Comparison of ENCODE assay signal across 10 cellular contexts in the genomic region with DNA sequence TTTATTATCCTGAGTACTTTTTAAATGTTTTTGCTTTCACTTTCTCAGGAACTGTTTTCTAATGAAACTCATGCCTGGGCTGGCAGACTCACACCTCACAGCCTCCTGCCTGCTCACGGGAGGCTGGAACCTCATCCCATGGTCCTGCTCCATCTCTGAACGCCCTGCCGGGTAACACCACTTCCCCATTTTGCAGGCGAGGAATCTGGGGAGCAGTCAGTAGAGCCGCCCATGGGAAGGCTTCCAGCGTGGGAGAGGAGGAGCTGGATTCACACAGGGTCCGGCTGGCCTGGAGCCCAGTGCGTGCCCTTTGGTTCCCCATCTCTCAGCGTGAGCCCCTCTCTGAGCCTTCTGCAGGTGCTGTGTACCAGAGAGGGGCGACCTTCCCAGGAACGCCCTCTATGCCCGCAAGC. TPM values are rescaled to one million over a fixed set of nuclear protein-coding genes. Genes with fewer than 3 reads are reported as not detected.
DNase-seq lines count a peak whose midpoint lies in the region; ATAC-seq and TF ChIP-seq lines count a peak whose summit lies in the region.
"Had no signal": no experiment of that assay in that cellular context is flagged by ENCODE, and none has a peak within 500 bp of the region (broad histone marks: within the 10 kb centered on the region; RNA-seq: fewer than 3 reads in every experiment).

No MANE protein-coding gene starts in this region.

- TF ChIP-seq EP300 in upper lobe of left lung (IDR thresholded peaks at IDR 0.05) = no peak

- H3K4me3 ChIP-seq in muscle layer of duodenum (ENCODE audit: low read depth in 1 of 2, low read length in 2 of 2) = peak overlapping the region; percentile 26 to 44
- H3K4me3 ChIP-seq in upper lobe of left lung = peak overlapping the region in 3 of 4 donors; percentile 8 to 36 (median 28)
- H3K4me3 ChIP-seq: A549, smooth muscle cell had no signal

- no peaks in the 10 kb centered on the region for H3K27me3 Mint-ChIP-seq in activated naive CD8-positive, alpha-beta T cell treated with anti-CD3 and anti-CD28 coated beads, Interleukin-2, amount 10 ng/mL, durations not matched to agents 7 days and 5 days
- peaks cover 2% of the 10 kb centered on the region for H3K27me3 Mint-ChIP-seq in activated naive CD8-positive, alpha-beta T cell treated with anti-CD3 and anti-CD28 coated beads, Interleukin-2, amount 50 U/mL, for 24 hours
- no peaks in the 10 kb centered on the region for H3K27me3 Mint-ChIP-seq in effector memory CD8-positive, alpha-beta T cell

- no peak for TF ChIP-seq POLR2A in upper lobe of left lung (IDR thresholded peaks at IDR 0.05)

- H3K36me3 Mint-ChIP-seq in activated naive CD8-positive, alpha-beta T cell treated with anti-CD3 and anti-CD28 coated beads, Interleukin-2, amount 10 ng/mL, durations not matched to agents 7 days and 5 days = no peaks in the 10 kb centered on the region
- no peaks in the 10 kb centered on the region for H3K36me3 Mint-ChIP-seq in activated naive CD8-positive, alpha-beta T cell treated with anti-CD3 and anti-CD28 coated beads, Interleukin-2, amount 50 U/mL, for 24 hours (ENCODE audit: low read depth)
- peaks cover 2% of the 10 kb centered on the region for H3K36me3 Mint-ChIP-seq in effector memory CD8-positive, alpha-beta T cell (ENCODE audit: insufficient read depth)

- TF ChIP-seq CTCF in upper lobe of left lung (IDR thresholded peaks at IDR 0.05) = no peak

- no peaks in the 10 kb centered on the region for H3K9me3 Mint-ChIP-seq in activated naive CD8-positive, alpha-beta T cell treated with anti-CD3 and anti-CD28 coated beads, Interleukin-2, amount 10 ng/mL, durations not matched to agents 7 days and 5 days
- H3K9me3 Mint-ChIP-seq in activated naive CD8-positive, alpha-beta T cell treated with anti-CD3 and anti-CD28 coated beads, Interleukin-2, amount 50 U/mL, for 24 hours = no peaks in the 10 kb centered on the region
- no peaks in the 10 kb centered on the region for H3K9me3 Mint-ChIP-seq in effector memory CD8-positive, alpha-beta T cell

- H3K4me3 Mint-ChIP-seq in activated naive CD8-positive, alpha-beta T cell treated with anti-CD3 and anti-CD28 coated beads, Interleukin-2, amount 10 ng/mL, durations not matched to agents 7 days and 5 days = peak overlapping the region; percentile 19
- no peak overlapping the region for H3K4me3 Mint-ChIP-seq in activated naive CD8-positive, alpha-beta T cell treated with anti-CD3 and anti-CD28 coated beads, Interleukin-2, amount 50 U/mL, for 24 hours
- peak overlapping the region; percentile 45 to 46 for H3K4me3 Mint-ChIP-seq in effector memory CD8-positive, alpha-beta T cell

- H3K27me3 ChIP-seq in muscle layer of duodenum (ENCODE audit: low read depth, low read length) = no peaks in the 10 kb centered on the region
- no peaks in the 10 kb centered on the region for H3K27me3 ChIP-seq in upper lobe of left lung

- H3K4me1 ChIP-seq in muscle layer of duodenum (ENCODE audit: control insufficient read depth in 1 of 2, insufficient read depth in 2 of 2, low read length in 2 of 2) (peaks cover 5 to 20% of the 10 kb centered on the region in 2 donors), upper lobe of left lung (peaks cover 33 to 47% (median 41%) of the 10 kb centered on the region in 4 donors)

- H3K27ac ChIP-seq in muscle layer of duodenum (ENCODE audit: low read length) (no peak overlapping the region), upper lobe of left lung (peak overlapping the region; percentile 69 to 80 (median 76))
- H3K27ac ChIP-seq: A549 had no signal

- 21 to 28% methylated on average over 12 of the region's 12 CpGs for WGBS in upper lobe of left lung, 2 donors

- peaks cover 9% of the 10 kb centered on the region for H3K4me1 Mint-ChIP-seq in activated naive CD8-positive, alpha-beta T cell treated with anti-CD3 and anti-CD28 coated beads, Interleukin-2, amount 10 ng/mL, durations not matched to agents 7 days and 5 days
- peaks cover 3% of the 10 kb centered on the region for H3K4me1 Mint-ChIP-seq in activated naive CD8-positive, alpha-beta T cell treated with anti-CD3 and anti-CD28 coated beads, Interleukin-2, amount 50 U/mL, for 24 hours
- H3K4me1 Mint-ChIP-seq in effector memory CD8-positive, alpha-beta T cell (ENCODE audit: low read depth in 2 of 2) = peaks cover 3 to 19% of the 10 kb centered on the region in 2 donors

- peak overlapping the region; percentile 48 for H3K27ac Mint-ChIP-seq in activated naive CD8-positive, alpha-beta T cell treated with anti-CD3 and anti-CD28 coated beads, Interleukin-2, amount 10 ng/mL, durations not matched to agents 7 days and 5 days
- H3K27ac Mint-ChIP-seq in activated naive CD8-positive, alpha-beta T cell treated with anti-CD3 and anti-CD28 coated beads, Interleukin-2, amount 50 U/mL, for 24 hours = no peak overlapping the region
- peak overlapping the region; percentile 71 to 89 for H3K27ac Mint-ChIP-seq in effector memory CD8-positive, alpha-beta T cell

- H3K36me3 ChIP-seq in muscle layer of duodenum (ENCODE audit: control insufficient read depth in 1 of 2, insufficient read depth in 2 of 2, low read length in 2 of 2) (no peaks in the 10 kb centered on the region), upper lobe of left lung (peaks cover 0 to 5% (median 0%) of the 10 kb centered on the region in 4 donors)

- H3K9me3 ChIP-seq in muscle layer of duodenum (ENCODE audit: control insufficient read depth in 1 of 2, low read length in 2 of 2) = no peaks in the 10 kb centered on the region
- no peaks in the 10 kb centered on the region for H3K9me3 ChIP-seq in upper lobe of left lung
- H3K9me3 ChIP-seq: A549 had no signal

- POLR2A ChIA-PET in activated naive CD8-positive, alpha-beta T cell treated with anti-CD3 and anti-CD28 coated beads, Interleukin-2, amount 10 ng/mL, durations not matched to agents 7 days and 5 days (lab: Charles Lee) = no interaction called here

- DNase-seq in activated naive CD8-positive, alpha-beta T cell treated with anti-CD3 and anti-CD28 coated beads, Interleukin-2, amount 10 ng/mL, durations not matched to agents 7 days and 5 days = no peak
- no peak for DNase-seq in activated naive CD8-positive, alpha-beta T cell treated with anti-CD3 and anti-CD28 coated beads, Interleukin-2, amount 50 U/mL, for 24 hours
- DNase-seq in effector memory CD8-positive, alpha-beta T cell = no peak
- DNase-seq in upper lobe of left lung (no peak), NCI-H2107 treated with DMSO at 0.1 percent for 48 hours (lab: John Stamatoyannopoulos, UW; ENCODE audit: unreplicated experiment) (no peak), AG20443 (ENCODE audit: low spot score) (no peak)
- no peak for DNase-seq in stimulated activated CD4-positive, alpha-beta T cell treated with anti-CD3 and anti-CD28 coated beads, Interleukin-15, amount 100 ng/mL, for 24 hours

- peak; percentile 30 for ATAC-seq in activated naive CD8-positive, alpha-beta T cell treated with anti-CD3 and anti-CD28 coated beads, Interleukin-2, amount 10 ng/mL, durations not matched to agents 7 days and 5 days (ENCODE audit: low read depth)
- ATAC-seq in activated naive CD8-positive, alpha-beta T cell treated with anti-CD3 and anti-CD28 coated beads, Interleukin-2, amount 50 U/mL, for 24 hours = no peak
- ATAC-seq in effector memory CD8-positive, alpha-beta T cell (replicated peaks) = no peak
- peak in 1 of 2 donors; percentile 9 for ATAC-seq in upper lobe of left lung (ENCODE audit: low FRiP score in 2 of 2)
- ATAC-seq: A549 had no signal

RNA-seq across cellular contexts. Expression of a gene that starts 53.6 kb away (rescaled TPM):
- total RNA-seq in activated naive CD8-positive, alpha-beta T cell treated with anti-CD3 and anti-CD28 coated beads, Interleukin-2, amount 10 ng/mL, durations not matched to agents 7 days and 5 days = under 1 TPM; 0.03 to 0.20 TPM
- total RNA-seq in upper lobe of left lung = 10 to 100 TPM in 5 of 6 donors, 1 to 10 TPM in 1; 9.7 to 55.9 (median 20.8) TPM

Comparison
In these comparisons a context has a peak if more than half of its experiments do, and no peak if none do; other contexts are left out.
1. RNA of a gene that starts 53.6 kb away (total RNA-seq): 9.7 to 55.9 TPM in upper lobe of left lung; 0.03 to 0.20 TPM in activated naive CD8-positive, alpha-beta T cell treated with anti-CD3 and anti-CD28 coated beads, Interleukin-2, amount 10 ng/mL, durations not matched to agents 7 days and 5 days; every median in the first group is over 4 times any median in the second.